ENCODE assay signal across 19 cellular contexts in the genomic region with DNA sequence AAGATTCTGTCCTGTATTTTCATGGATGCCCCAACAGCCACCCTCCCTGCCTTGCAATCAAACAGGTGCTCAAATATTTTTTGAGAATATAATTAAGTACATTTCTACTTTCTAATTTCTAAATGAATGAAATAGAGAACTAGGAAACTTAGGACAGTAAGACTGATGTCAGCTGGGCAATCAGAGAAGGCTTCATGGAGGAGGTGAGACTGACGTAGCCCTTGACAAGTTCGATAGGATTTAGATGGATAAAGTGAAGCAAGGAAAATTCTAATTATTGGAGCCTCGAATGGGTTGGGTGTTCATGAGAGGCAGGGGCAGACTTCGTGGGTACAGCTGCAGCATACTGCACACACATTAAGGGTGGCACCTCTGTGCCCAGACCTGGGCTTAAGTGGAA. TPM values are rescaled to one million over a fixed set of nuclear protein-coding genes. Genes with fewer than 3 reads are reported as not detected.
"Had no signal": no experiment of that assay in that cellular context is flagged by ENCODE, and none has a peak within 500 bp of the region (broad histone marks: within the 10 kb centered on the region; RNA-seq: fewer than 3 reads in every experiment).

No MANE protein-coding gene starts in this region.

- H3K27ac Mint-ChIP-seq: activated CD4-positive, alpha-beta T cell treated with anti-CD3 and anti-CD28 coated beads for 36 hours; activated naive CD8-positive, alpha-beta T cell treated with anti-CD3 and anti-CD28 coated beads, Interleukin-2, amount 10 ng/mL, durations not matched to agents 7 days and 5 days; memory B cell; neural progenitor cell; stimulated activated naive CD8-positive, alpha-beta T cell treated with anti-CD3 and anti-CD28 coated beads, Interleukin-15, Interleukin-2, amounts not matched to agents 100 ng/mL and 50 ng/mL, for 24 hours; WTC11 had no signal

- H3K4me3 Mint-ChIP-seq: activated CD4-positive, alpha-beta T cell treated with anti-CD3 and anti-CD28 coated beads for 36 hours; activated naive CD8-positive, alpha-beta T cell treated with anti-CD3 and anti-CD28 coated beads, Interleukin-2, amount 10 ng/mL, durations not matched to agents 7 days and 5 days; memory B cell; neural progenitor cell; stimulated activated naive CD8-positive, alpha-beta T cell treated with anti-CD3 and anti-CD28 coated beads, Interleukin-15, Interleukin-2, amounts not matched to agents 100 ng/mL and 50 ng/mL, for 24 hours; WTC11 had no signal

- H3K27ac ChIP-seq: body of pancreas, colonic mucosa, neural progenitor cell, ovary, tibial nerve, uterus had no signal

- H3K4me2 ChIP-seq: neural progenitor cell had no signal

- H3K36me3 ChIP-seq: colonic mucosa, neural progenitor cell, ovary, tibial nerve, uterus had no signal

- H3K4me1 ChIP-seq: colonic mucosa had no signal

- H3K36me3 Mint-ChIP-seq: neural progenitor cell, WTC11 had no signal

- H3K27me3 Mint-ChIP-seq: activated CD4-positive, alpha-beta T cell treated with anti-CD3 and anti-CD28 coated beads for 36 hours; activated naive CD8-positive, alpha-beta T cell treated with anti-CD3 and anti-CD28 coated beads, Interleukin-2, amount 10 ng/mL, durations not matched to agents 7 days and 5 days; memory B cell; stimulated activated naive CD8-positive, alpha-beta T cell treated with anti-CD3 and anti-CD28 coated beads, Interleukin-15, Interleukin-2, amounts not matched to agents 100 ng/mL and 50 ng/mL, for 24 hours had no signal

- H3K4me3 ChIP-seq: body of pancreas, colonic mucosa, neural progenitor cell, ovary, tibial nerve, uterus had no signal

- H3K27me3 ChIP-seq: body of pancreas, colonic mucosa, neural progenitor cell, ovary, tibial nerve, uterus had no signal

- H3K9ac ChIP-seq: neural progenitor cell had no signal

- H3K9me3 Mint-ChIP-seq: activated naive CD8-positive, alpha-beta T cell treated with anti-CD3 and anti-CD28 coated beads, Interleukin-2, amount 10 ng/mL, durations not matched to agents 7 days and 5 days; memory B cell; neural progenitor cell; stimulated activated naive CD8-positive, alpha-beta T cell treated with anti-CD3 and anti-CD28 coated beads, Interleukin-15, Interleukin-2, amounts not matched to agents 100 ng/mL and 50 ng/mL, for 24 hours; WTC11 had no signal

- FAIRE-seq: endometrium had no signal

- DNase-seq: activated CD4-positive, alpha-beta T cell treated with anti-CD3 and anti-CD28 coated beads for 36 hours; activated CD4-positive, alpha-beta T cell treated with anti-CD3 and anti-CD28 coated beads, Interleukin-2, amount 50 U/mL, for 48 hours; activated naive CD8-positive, alpha-beta T cell treated with anti-CD3 and anti-CD28 coated beads, Interleukin-2, amount 10 ng/mL, durations not matched to agents 7 days and 5 days; amygdala; body of pancreas; caudate nucleus; colonic mucosa; erythroblast; foreskin melanocyte; ovary; stimulated activated CD4-positive, alpha-beta T cell treated with anti-CD3 and anti-CD28 coated beads, Interleukin-1b, Interleukin-23, amount 100 ng/mL, for 48 hours; uterus had no signal

- H3K9me3 ChIP-seq: body of pancreas, colonic mucosa, ovary, tibial nerve, uterus had no signal

- ATAC-seq: activated CD4-positive, alpha-beta T cell treated with anti-CD3 and anti-CD28 coated beads for 36 hours; body of pancreas; WTC11 had no signal

RNA-seq across cellular contexts. Expression of a gene that starts 36.0 kb away (rescaled TPM):
- total RNA-seq: kidney epithelial cell had no signal
